11 cellular contexts compared by ENCODE assay signal in genomic region chr19:50657222-50657669, GRCh38. TPM values are rescaled to one million over a fixed set of nuclear protein-coding genes. Genes with fewer than 3 reads are reported as not detected.
DNase-seq lines count a peak whose midpoint lies in the region; ATAC-seq, FAIRE-seq and TF ChIP-seq lines count a peak whose summit lies in the region.
"Had no signal": no experiment of that assay in that cellular context is flagged by ENCODE, and none has a peak within 500 bp of the region (broad histone marks: within the 10 kb centered on the region; RNA-seq: fewer than 3 reads in every experiment).

No MANE protein-coding gene starts in this region.

- no peak overlapping the region for H4K5ac ChIP-seq in IMR-90 (ENCODE audit: low read depth, low read length)

- no peak overlapping the region for H3K14ac ChIP-seq in IMR-90 (replicated peaks; ENCODE audit: low read depth, low read length)

- no peak overlapping the region; the same call in 1 of the 2 replicates for H4K91ac ChIP-seq in IMR-90 (ENCODE audit: insufficient read depth, low read depth, low read length)

- TF ChIP-seq CTCF in CD4-positive, alpha-beta T cell (IDR thresholded peaks at IDR 0.05) = no peak
- TF ChIP-seq CTCF in IMR-90 (conservative IDR thresholded peaks at IDR 0.05; ENCODE audit: low read depth, low read length) (no peak), chondrocyte (IDR thresholded peaks at IDR 0.05) (no peak), neural crest cell (conservative IDR thresholded peaks at IDR 0.05) (no peak)

- H3K27me3 Mint-ChIP-seq in CD4-positive, alpha-beta T cell = peaks cover 85% of the 10 kb centered on the region
- H3K27me3 Mint-ChIP-seq in chondrocyte (ENCODE audit: low read depth) = peaks cover 28% of the 10 kb centered on the region
- peaks cover 54% of the 10 kb centered on the region for H3K27me3 Mint-ChIP-seq in neural crest cell (ENCODE audit: low read depth)

- dilution Hi-C loops in IMR-90 (cut with HindIII; ENCODE audit: low sequenced_read_pairs, unreplicated experiment) = no loop called here

- FAIRE-seq in RCC 7860 (lab: Jason Lieb, UNC) = no peak

- H2BK15ac ChIP-seq in IMR-90 (ENCODE audit: low read depth, low read length) = no peak overlapping the region

- H3K18ac ChIP-seq in IMR-90 (ENCODE audit: low read depth, low read length) = no peak overlapping the region

- H3K4me3 ChIP-seq in IMR-90 (ENCODE audit: insufficient read depth, low read depth, low read length) = no peak overlapping the region
- H3K4me3 ChIP-seq: colonic mucosa, lung, uterus had no signal

- H2BK20ac ChIP-seq in IMR-90 (ENCODE audit: low read depth, low read length) = no peak overlapping the region

- H3K4me3 Mint-ChIP-seq in CD4-positive, alpha-beta T cell = peak overlapping the region; percentile 67
- peak overlapping the region; percentile 95 for H3K4me3 Mint-ChIP-seq in chondrocyte (ENCODE audit: unreplicated experiment)
- peak overlapping the region; percentile 92 for H3K4me3 Mint-ChIP-seq in neural crest cell

- no peak overlapping the region for H3K23ac ChIP-seq in IMR-90 (ENCODE audit: low read depth, low read length)

- no peak overlapping the region for H2BK120ac ChIP-seq in IMR-90 (ENCODE audit: low read depth, low read length)

- 83% methylated on average over 1 of the region's 6 CpGs; no CpG with 5 or more reads in 1 of the 2 experiments for WGBS in IMR-90 (ENCODE audit: extremely low coverage in 2 of 2, insufficient read length in 1 of 2), 2 experiments

- H3K27ac Mint-ChIP-seq in CD4-positive, alpha-beta T cell = no peak overlapping the region
- H3K27ac Mint-ChIP-seq in chondrocyte (ENCODE audit: unreplicated experiment) = peak overlapping the region; percentile 32
- peak overlapping the region; percentile 94 for H3K27ac Mint-ChIP-seq in neural crest cell (ENCODE audit: unreplicated experiment)

- POLR2A ChIA-PET in CD4-positive, alpha-beta T cell (lab: Charles Lee) = no interaction called here
- POLR2A ChIA-PET in IMR-90 (lab: Charles Lee; ENCODE audit: unreplicated experiment) = no interaction called here

- no peaks in the 10 kb centered on the region for H3K79me1 ChIP-seq in IMR-90 (ENCODE audit: low read depth in 1 of 2, low read length in 2 of 2)

- TF ChIP-seq RAD21 in IMR-90 (IDR thresholded peaks at IDR 0.05; ENCODE audit: low read length) = no peak

- no peak overlapping the region for H3K56ac ChIP-seq in IMR-90 (ENCODE audit: extremely low read depth, insufficient read depth, low read length)

- no peak overlapping the region for H3K4me2 ChIP-seq in IMR-90 (ENCODE audit: low read depth, low read length)

- peaks cover 17% of the 10 kb centered on the region for H3K4me1 Mint-ChIP-seq in CD4-positive, alpha-beta T cell (ENCODE audit: low read depth)
- H3K4me1 Mint-ChIP-seq in chondrocyte (ENCODE audit: low read depth) (peaks cover 19% of the 10 kb centered on the region), neural crest cell (peaks cover 38% of the 10 kb centered on the region)

- BruUV-seq in IMR-90 (replicated peaks; lab: Mats Ljungman, UMichigan) = no TSS peak

- no peak for TF ChIP-seq POLR2A in IMR-90 (IDR thresholded peaks at IDR 0.05; ENCODE audit: low read depth, low read length)

- no peak overlapping the region for H2BK5ac ChIP-seq in IMR-90 (ENCODE audit: low read depth, low read length, poor library complexity, severe bottlenecking)

- no peaks in the 10 kb centered on the region for H3K36me3 Mint-ChIP-seq in CD4-positive, alpha-beta T cell (ENCODE audit: low read depth)
- no peaks in the 10 kb centered on the region for H3K36me3 Mint-ChIP-seq in chondrocyte (ENCODE audit: low read depth)
- H3K36me3 Mint-ChIP-seq in neural crest cell (ENCODE audit: low read depth) = no peaks in the 10 kb centered on the region

- intact Hi-C loops in CD4-positive, alpha-beta T cell (cut with DNase I, micrococcal nuclease) = no loop called here
- intact Hi-C loops in IMR-90 (cut with micrococcal nuclease) = no loop called here

- ATAC-seq in CD4-positive, alpha-beta T cell (ENCODE audit: poor library complexity) = no peak
- no peak for ATAC-seq in IMR-90 (ENCODE audit: low read depth)

- H3K36me3 ChIP-seq in IMR-90 (ENCODE audit: control insufficient read depth, insufficient read depth, low read length) = no peaks in the 10 kb centered on the region
- H3K36me3 ChIP-seq: colonic mucosa, gastrocnemius medialis, uterus had no signal

- H3K9ac ChIP-seq in IMR-90 (ENCODE audit: low read depth, low read length) = no peak overlapping the region

- H3K4me1 ChIP-seq in IMR-90 (ENCODE audit: control insufficient read depth, insufficient read depth, low read length) = peaks cover 2% of the 10 kb centered on the region; the same call in 1 of the 2 replicates
- H3K4me1 ChIP-seq: colonic mucosa, gastrocnemius medialis, uterus had no signal

- H3K9me3 ChIP-seq in CD4-positive, alpha-beta T cell (ENCODE audit: control insufficient read depth, low read length) = peaks cover 9% of the 10 kb centered on the region
- no peaks in the 10 kb centered on the region for H3K9me3 ChIP-seq in IMR-90 (ENCODE audit: control insufficient read depth, insufficient read depth, low read length)
- H3K9me3 ChIP-seq: colonic mucosa, gastrocnemius medialis, uterus had no signal

- no peak overlapping the region for H2AK9ac ChIP-seq in IMR-90 (replicated peaks; ENCODE audit: low read depth, low read length, poor library complexity)

- H2AFZ ChIP-seq in IMR-90 (replicated peaks; ENCODE audit: low read length, poor library complexity) = no peak overlapping the region

- H3K27ac ChIP-seq in CD4-positive, alpha-beta T cell (ENCODE audit: low read depth, low read length) = no peak overlapping the region
- H3K27ac ChIP-seq in IMR-90 (ENCODE audit: insufficient read depth, low read length) = no peak overlapping the region
- H3K27ac ChIP-seq: colonic mucosa, gastrocnemius medialis, uterus had no signal

- in situ Hi-C loops in IMR-90 (cut with MboI; ENCODE audit: low sequenced_read_pairs) = no loop called here

- peaks cover 7% of the 10 kb centered on the region for H3K9me3 Mint-ChIP-seq in CD4-positive, alpha-beta T cell
- H3K9me3 Mint-ChIP-seq in chondrocyte (ENCODE audit: low read depth) (peaks cover 5% of the 10 kb centered on the region), neural crest cell (no peaks in the 10 kb centered on the region)

- H4K20me1 ChIP-seq in IMR-90 (ENCODE audit: insufficient read depth, low read length) = no peaks in the 10 kb centered on the region; the same call in 1 of the 2 replicates

- H4K8ac ChIP-seq in IMR-90 (ENCODE audit: low read depth in 2 of 2, low read length in 2 of 2) = peak overlapping the region in 1 of 2 experiments; percentile 89; a peak in 2 of 4 replicates

- CTCF ChIA-PET in CD4-positive, alpha-beta T cell (lab: Charles Lee) = no interaction called here
- CTCF ChIA-PET in IMR-90 (lab: Yijun Ruan, JAX) = no interaction called here

- H2AK5ac ChIP-seq in IMR-90 (ENCODE audit: low read depth, low read length) = no peak overlapping the region

- H3K9me1 ChIP-seq in IMR-90 (ENCODE audit: insufficient read depth, low read length) = peaks cover 5% of the 10 kb centered on the region; the same call in 1 of the 2 replicates

- no peak for DNase-seq in CD4-positive, alpha-beta T cell
- DNase-seq in IMR-90 = no peak
- no peak for DNase-seq in chondrocyte (ENCODE audit: low spot score)
- no peak for DNase-seq in neural crest cell (ENCODE audit: low read depth, low spot score)
- no peak for DNase-seq in OCI-M2 (lab: John Stamatoyannopoulos, UW; ENCODE audit: unreplicated experiment)
- DNase-seq in RCC 7860 (ENCODE audit: low spot score) = no peak
- DNase-seq in activated CD4-positive, CD25-positive, alpha-beta regulatory T cell treated with anti-CD3 and anti-CD28 coated beads, Interleukin-2, amount 50 U/mL, for 72 hours = no peak
- DNase-seq: colonic mucosa had no signal

- H3K27me3 ChIP-seq in CD4-positive, alpha-beta T cell (ENCODE audit: control insufficient read depth, insufficient read depth, low read length) = peaks cover 62% of the 10 kb centered on the region
- H3K27me3 ChIP-seq in IMR-90 (ENCODE audit: control insufficient read depth, insufficient read depth, low read length) = peaks cover 13% of the 10 kb centered on the region

- no peak overlapping the region for H3K4ac ChIP-seq in IMR-90 (ENCODE audit: low read depth, low read length)

TF ChIP-seq in IMR-90, 13 proteins besides CTCF, POLR2A, EP300 and RAD21:
- no peak for TF ChIP-seq NFE2L2 (IDR thresholded peaks at IDR 0.05; ENCODE audit: low read depth, low read length)
- TF ChIP-seq, protein P1, sequence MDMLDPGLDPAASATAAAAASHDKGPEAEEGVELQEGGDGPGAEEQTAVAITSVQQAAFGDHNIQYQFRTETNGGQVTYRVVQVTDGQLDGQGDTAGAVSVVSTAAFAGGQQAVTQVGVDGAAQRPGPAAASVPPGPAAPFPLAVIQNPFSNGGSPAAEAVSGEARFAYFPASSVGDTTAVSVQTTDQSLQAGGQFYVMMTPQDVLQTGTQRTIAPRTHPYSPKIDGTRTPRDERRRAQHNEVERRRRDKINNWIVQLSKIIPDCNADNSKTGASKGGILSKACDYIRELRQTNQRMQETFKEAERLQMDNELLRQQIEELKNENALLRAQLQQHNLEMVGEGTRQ (IDR thresholded peaks at IDR 0.05; ENCODE audit: low read depth, low read length) = peak; percentile 21; the same call in 1 of the 2 replicates

RNA-seq across cellular contexts. Expression of gene C19orf81, which starts 8.0 kb away (rescaled TPM):
- total RNA-seq in CD4-positive, alpha-beta T cell = not detected
- total RNA-seq in IMR-90 (2012; rRNA removed) (not detected in 2 replicates), chondrocyte (1.7 to 4.3 TPM (median 2.5 TPM) in 3 replicates), neural crest cell (7.9 and 9.2 TPM in 2 replicates)
- polyA plus RNA-seq in IMR-90 (2012; rRNA removed) = 0.31 and 1.1 TPM in 2 replicates
- 0.70 and 0.97 TPM in 2 replicates for polyA plus RNA-seq in IMR-90 (2012; cell fraction: cytosol; rRNA removed)
- polyA plus RNA-seq in IMR-90 (2012; cell fraction: nucleus; rRNA removed; ENCODE audit: low replicate concordance) = 0.83 TPM in 1 of 2 replicates, not detected in the other
- total RNA-seq: colonic mucosa, gastrocnemius medialis, uterus had no signal

RNA-seq across cellular contexts. Expression of gene SYT3, which starts 17.6 kb away (rescaled TPM):
- not detected for total RNA-seq in CD4-positive, alpha-beta T cell
- total RNA-seq in IMR-90 (2012; rRNA removed) (not detected in 2 replicates), chondrocyte (0.28 to 0.77 TPM (median 0.47 TPM) in 3 replicates), neural crest cell (1.4 and 2.0 TPM in 2 replicates)
- polyA plus RNA-seq in IMR-90 (2012; rRNA removed) = 0.05 TPM in 1 of 2 replicates, not detected in the other
- polyA plus RNA-seq in IMR-90 (2012; cell fraction: cytosol; rRNA removed) = 0.07 and 0.12 TPM in 2 replicates
- 0.06 and 0.10 TPM in 2 replicates for polyA plus RNA-seq in IMR-90 (2012; cell fraction: nucleus; rRNA removed; ENCODE audit: low replicate concordance)
